ENCODE assay signal across 8 cellular contexts in the genomic region with DNA sequence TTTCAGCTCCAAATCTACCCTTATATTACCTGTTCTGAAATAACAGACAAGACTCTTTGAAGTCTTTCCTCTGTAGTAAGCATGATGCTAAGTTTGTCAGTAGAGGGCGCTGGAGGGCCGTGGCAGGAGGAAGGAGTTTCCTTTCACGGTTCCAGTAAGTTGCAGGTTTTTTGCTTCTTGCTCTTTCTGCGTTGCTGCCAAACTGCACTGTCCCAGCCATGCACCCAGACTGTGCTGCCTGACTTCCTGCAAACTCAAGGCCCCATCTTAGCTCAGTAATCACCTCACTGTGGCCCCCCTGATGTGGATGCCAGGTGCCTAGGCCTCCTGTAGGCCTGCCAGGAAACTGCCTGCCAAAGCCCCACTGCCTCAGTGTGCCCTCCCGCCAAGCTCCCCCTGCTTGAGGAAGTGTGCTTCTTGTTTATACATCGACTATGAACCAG.
A peak's percentile ranks its signal among the peaks of the same experiment; 100 is the strongest.
DNase-seq lines count a peak whose midpoint lies in the region; ATAC-seq and TF ChIP-seq lines count a peak whose summit lies in the region.

No MANE protein-coding gene starts in this region.

- H3K4me3 Mint-ChIP-seq in nephron: no peak overlapping the region

- TF ChIP-seq EP300 in esophagus muscularis mucosa (IDR thresholded peaks at IDR 0.05) (no peak), upper lobe of left lung (IDR thresholded peaks at IDR 0.05) (no peak)

- H3K9me3 Mint-ChIP-seq in nephron: no peaks in the 10 kb centered on the region

- no peaks in the 10 kb centered on the region for H3K27me3 ChIP-seq in esophagus muscularis mucosa
- no peaks in the 10 kb centered on the region for H3K27me3 ChIP-seq in upper lobe of left lung

- H3K36me3 Mint-ChIP-seq in nephron (ENCODE audit: low read depth): no peaks in the 10 kb centered on the region

- peaks cover 21% of the 10 kb centered on the region for H3K4me1 Mint-ChIP-seq in nephron

- no peaks in the 10 kb centered on the region for H3K9me3 ChIP-seq in esophagus muscularis mucosa
- H3K9me3 ChIP-seq in upper lobe of left lung: no peaks in the 10 kb centered on the region

- no peak for TF ChIP-seq POLR2A in esophagus muscularis mucosa (IDR thresholded peaks at IDR 0.05; ENCODE audit: low read depth)
- no peak for TF ChIP-seq POLR2A in upper lobe of left lung (IDR thresholded peaks at IDR 0.05)

- intact Hi-C loops in esophagus muscularis mucosa (cut with DNase I): loop anchor here (1.0 kb wide), 1 partner anchor 36 kb away; no protein-coding TSS in a partner anchor

- peaks cover 3 to 8% (median 6%) of the 10 kb centered on the region in 4 donors for H3K4me1 ChIP-seq in esophagus muscularis mucosa
- H3K4me1 ChIP-seq in upper lobe of left lung: no peaks in the 10 kb centered on the region

- H3K27ac ChIP-seq in esophagus muscularis mucosa (replicated peaks in 1 of 4): peak overlapping the region in 1 of 4 donors; percentile 16
- H3K27ac ChIP-seq in upper lobe of left lung: no peak overlapping the region

- H3K36me3 ChIP-seq in esophagus muscularis mucosa (no peaks in the 10 kb centered on the region), upper lobe of left lung (no peaks in the 10 kb centered on the region)

- H3K4me3 ChIP-seq in esophagus muscularis mucosa: no peak overlapping the region
- H3K4me3 ChIP-seq in upper lobe of left lung: no peak overlapping the region

- peak overlapping the region; percentile 59 to 75 (median 69) for H3K27ac Mint-ChIP-seq in nephron

- TF ChIP-seq CTCF in esophagus muscularis mucosa (IDR thresholded peaks at IDR 0.05) (peak; percentile 77 to 92 (median 85)), nephron (IDR thresholded peaks at IDR 0.05; ENCODE audit: unreplicated experiment in 3 of 3) (peak; percentile 86 to 97 (median 91)), upper lobe of left lung (IDR thresholded peaks at IDR 0.05) (peak; percentile 43 to 66 (median 56))

- DNase-seq in CMK (ENCODE audit: low read depth): peak; percentile 21
- DNase-seq in NCI-H2081 (lab: John Stamatoyannopoulos, UW): peak; percentile 78 to 79
- peak; percentile 57 for DNase-seq in UCSD-AML1 (lab: John Stamatoyannopoulos, UW; ENCODE audit: unreplicated experiment)
- DNase-seq in esophagus muscularis mucosa (ENCODE audit: extremely low spot score): no peak
- DNase-seq in upper lobe of left lung: peak; percentile 8 to 48

- ATAC-seq in GM19043 (IDR thresholded peaks at IDR 0.05; ENCODE audit: low read depth, unreplicated experiment): peak; percentile 80
- peak; percentile 88 for ATAC-seq in HG03103 (IDR thresholded peaks at IDR 0.05; ENCODE audit: low read depth, unreplicated experiment)
- peak; percentile 55 to 83 for ATAC-seq in upper lobe of left lung (ENCODE audit: low FRiP score in 2 of 2)

- no peaks in the 10 kb centered on the region for H3K27me3 Mint-ChIP-seq in nephron (ENCODE audit: low read depth)

- WGBS in esophagus muscularis mucosa: 13% methylated on average over 6 of the region's 6 CpGs
- 8 to 14% methylated on average over 6 of the region's 6 CpGs for WGBS in upper lobe of left lung, 2 donors
